ENCODE assay signal across 1 cellular context in genomic region chr6:38938741-38939140, GRCh38.
TF ChIP-seq lines count a peak whose summit lies in the region.

No MANE protein-coding gene starts in this region.

TF ChIP-seq in K562, 482 proteins besides CTCF, POLR2A, EP300 and RAD21 (continued from another document):
- TF ChIP-seq CEBPZ (IDR thresholded peaks at IDR 0.05; ENCODE audit: borderline replicate concordance, low read depth, low read length) (no peak), EHMT2 (IDR thresholded peaks at IDR 0.05) (no peak), ZNF124 (CRISPR knock-in tag; IDR thresholded peaks at IDR 0.05) (no peak), JUNB (CRISPR knock-in tag; conservative IDR thresholded peaks at IDR 0.05) (no peak), TAF15 (IDR thresholded peaks at IDR 0.05; ENCODE audit: low read depth, low read length) (no peak), PRDM10 (IDR thresholded peaks at IDR 0.05; ENCODE audit: partially characterized antibody) (no peak), SMAD4 (CRISPR knock-in tag; conservative IDR thresholded peaks at IDR 0.05) (no peak), PHB2 (IDR thresholded peaks at IDR 0.05; ENCODE audit: low read depth) (no peak), ARHGAP35 (IDR thresholded peaks at IDR 0.05; ENCODE audit: partially characterized antibody) (no peak), RBM14 (IDR thresholded peaks at IDR 0.05; ENCODE audit: borderline replicate concordance, insufficient read depth, low read depth, low read length) (no peak), POU5F1 (IDR thresholded peaks at IDR 0.05; ENCODE audit: borderline replicate concordance, low read depth, low read length, partially characterized antibody) (no peak), FIP1L1 (IDR thresholded peaks at IDR 0.05; ENCODE audit: low read depth, low read length, poor library complexity, severe bottlenecking) (no peak), U2AF2 (optimal IDR thresholded peaks at IDR 0.05; ENCODE audit: low read depth, low read length) (no peak), THAP7 (CRISPR knock-in tag; IDR thresholded peaks at IDR 0.05) (no peak), ZC3H11A (IDR thresholded peaks at IDR 0.05; ENCODE audit: low read depth, low read length) (no peak)
